18 cellular contexts compared by ENCODE assay signal in the genomic region with DNA sequence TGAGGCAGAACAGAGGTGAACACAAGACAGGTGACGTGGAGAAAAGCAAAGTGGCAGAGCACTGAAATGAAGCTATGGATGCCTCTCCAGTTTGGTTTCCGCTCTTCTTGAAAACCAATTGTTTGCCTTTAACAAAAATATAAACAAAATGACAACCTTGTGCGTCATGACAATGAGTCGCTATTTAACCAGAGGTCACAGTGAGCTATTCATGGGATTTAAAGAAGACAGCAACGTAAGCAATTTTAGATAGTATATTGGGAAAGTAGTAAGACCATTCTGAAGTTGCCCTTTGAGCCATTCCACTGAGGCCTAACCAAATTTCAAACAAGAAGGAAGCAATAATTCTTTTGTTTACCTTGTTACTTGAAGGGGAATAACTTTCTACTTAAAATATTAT. TPM values are rescaled to one million over a fixed set of nuclear protein-coding genes. Genes with fewer than 3 reads are reported as not detected.
DNase-seq lines count a peak whose midpoint lies in the region; ATAC-seq and FAIRE-seq lines count a peak whose summit lies in the region.
"Had no signal": no experiment of that assay in that cellular context is flagged by ENCODE, and none has a peak within 500 bp of the region (broad histone marks: within the 10 kb centered on the region; RNA-seq: fewer than 3 reads in every experiment).

No MANE protein-coding gene starts in this region.

- FAIRE-seq in urothelium cell line (lab: Jason Lieb, UNC): peak; percentile 5
- FAIRE-seq: A204.1, D721Med, GM12892, GM19239, H1 had no signal

- DNase-seq in DMS53 (lab: John Stamatoyannopoulos, UW) (peak; percentile 95), H4 (ENCODE audit: low spot score) (peak; percentile 11), NCI-H460 (ENCODE audit: extremely low read depth, low read depth) (peak; percentile 24), urothelium cell line (ENCODE audit: low spot score) (no peak), kidney tubule cell (ENCODE audit: low spot score) (no peak)
- DNase-seq in activated T-cell treated with anti-CD3 and anti-CD28 coated beads, Interleukin-2, amount 50 U/mL, for 48 hours: no peak
- DNase-seq: BE2C; CD4-positive, alpha-beta memory T cell; GDM1; Karpas-422 had no signal

- ATAC-seq in GM21576 (IDR thresholded peaks at IDR 0.05; ENCODE audit: unreplicated experiment): no peak
- ATAC-seq: HCT116 had no signal

RNA-seq across cellular contexts. Expression of a gene that starts 15.2 kb away (rescaled TPM):
- total RNA-seq in H4 (2014; rRNA removed; shearing (Covaris generic)): not detected in 2 replicates
- not detected in 2 replicates for total RNA-seq in NCI-H460 (2014; rRNA removed; shearing (Covaris generic))
- polyA plus RNA-seq in NCI-H460 (2014; cell fraction: nucleus; rRNA removed): not detected in 2 replicates
- total RNA-seq: CD4-positive, alpha-beta memory T cell had no signal
- polyA plus RNA-seq: AG04450; CD4-positive, alpha-beta memory T cell had no signal

Comparison
In these comparisons a context has a peak if more than half of its experiments do, and no peak if none do; other contexts are left out.
1. DNase-seq: peak in DMS53 (single experiment), H4 (single experiment) and NCI-H460 (single experiment); none in urothelium cell line (single experiment), kidney tubule cell (single experiment) and activated T-cell treated with anti-CD3 and anti-CD28 coated beads, Interleukin-2, amount 50 U/mL, for 48 hours (0 of 2).